Comparison of ENCODE assay signal across 9 cellular contexts in genomic region chr6:136784910-136785746, GRCh38. TPM values are rescaled to one million over a fixed set of nuclear protein-coding genes. Genes with fewer than 3 reads are reported as not detected.
A peak's percentile ranks its signal among the peaks of the same experiment; 100 is the strongest.
DNase-seq lines count a peak whose midpoint lies in the region; ATAC-seq and TF ChIP-seq lines count a peak whose summit lies in the region.
"Had no signal": no experiment of that assay in that cellular context is flagged by ENCODE, and none has a peak within 500 bp of the region (broad histone marks: within the 10 kb centered on the region; RNA-seq: fewer than 3 reads in every experiment).

No MANE protein-coding gene starts in this region.

- H3K27me3 ChIP-seq in right atrium auricular region: no peaks in the 10 kb centered on the region

- peaks cover 0 to 22% of the 10 kb centered on the region in 2 donors for H3K4me1 ChIP-seq in right atrium auricular region

- no peaks in the 10 kb centered on the region for H3K9me3 ChIP-seq in right atrium auricular region

- DNase-seq in activated T-cell treated with anti-CD3 and anti-CD28 coated beads, Interleukin-2, amount 50 U/mL, for 1 hour: peak; percentile 39
- DNase-seq in right atrium auricular region (ENCODE audit: low spot score): peak; percentile 75
- peak; percentile 43 for DNase-seq in stimulated activated CD8-positive, alpha-beta memory T cell treated with anti-CD3 and anti-CD28 coated beads, Interleukin-4, amount 100 ng/mL, for 48 hours
- no peak for DNase-seq in AG08396 (ENCODE audit: low spot score)
- no peak for DNase-seq in HK-2 (ENCODE audit: unreplicated experiment)
- DNase-seq in middle frontal gyrus (ENCODE audit: extremely low spot score, low spot score): no peak

- ATAC-seq in HG03432 (IDR thresholded peaks at IDR 0.05; ENCODE audit: unreplicated experiment): peak; percentile 52
- ATAC-seq: HCT116 had no signal

- no peak overlapping the region for H3K27ac ChIP-seq in right atrium auricular region

- peak overlapping the region; percentile 30 for H3K4me3 ChIP-seq in GM12875 (ENCODE audit: low read depth, low read length)
- no peak overlapping the region for H3K4me3 ChIP-seq in right atrium auricular region

- TF ChIP-seq CTCF in GM12875 (IDR thresholded peaks at IDR 0.05; ENCODE audit: borderline replicate concordance, insufficient read depth, low read depth, low read length) (no peak), right atrium auricular region (IDR thresholded peaks at IDR 0.05) (no peak)

- H3K36me3 ChIP-seq in right atrium auricular region: no peaks in the 10 kb centered on the region

RNA-seq across cellular contexts. Expression of gene MAP3K5, which starts 7.1 kb away (rescaled TPM):
- 10 to 100 TPM in 1 of 2 donors, 1 to 10 TPM in 1; 6.7 to 11.9 TPM for total RNA-seq in right atrium auricular region

RNA-seq across cellular contexts. Expression of gene PEX7, which starts 37.3 kb away (rescaled TPM):
- 10 to 100 TPM in 1 of 2 donors, 1 to 10 TPM in 1; 7.2 to 14.5 TPM for total RNA-seq in right atrium auricular region

Comparison
In these comparisons a context has a peak if more than half of its experiments do, and no peak if none do; other contexts are left out.
1. DNase-seq: peak in activated T-cell treated with anti-CD3 and anti-CD28 coated beads, Interleukin-2, amount 50 U/mL, for 1 hour (single experiment), right atrium auricular region (single experiment) and stimulated activated CD8-positive, alpha-beta memory T cell treated with anti-CD3 and anti-CD28 coated beads, Interleukin-4, amount 100 ng/mL, for 48 hours (single experiment); none in AG08396 (single experiment), HK-2 (single experiment) and middle frontal gyrus (single experiment).